9 cellular contexts compared by ENCODE assay signal in the genomic region with DNA sequence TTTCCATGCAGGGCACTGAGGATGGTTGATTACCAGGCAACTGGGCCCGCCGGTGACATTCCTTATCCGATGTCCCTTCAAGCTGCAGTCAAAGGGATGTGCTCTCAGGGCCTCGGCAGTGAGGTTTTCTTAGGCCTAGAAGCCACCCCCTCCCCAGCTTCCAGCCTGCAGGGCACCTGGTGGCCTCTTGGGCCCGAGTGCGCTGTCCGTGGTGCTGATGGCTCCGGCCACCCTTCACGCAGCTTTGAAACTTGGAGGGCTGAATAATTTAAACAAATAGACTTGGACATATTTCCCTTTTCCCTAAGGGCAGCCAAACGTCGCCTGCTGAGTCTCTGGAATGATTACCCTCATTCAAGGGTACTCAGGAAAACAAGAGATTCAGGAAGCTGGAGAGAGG. TPM values are rescaled to one million over a fixed set of nuclear protein-coding genes. Genes with fewer than 3 reads are reported as not detected.
A peak's percentile ranks its signal among the peaks of the same experiment; 100 is the strongest.
DNase-seq lines count a peak whose midpoint lies in the region; ATAC-seq, FAIRE-seq and TF ChIP-seq lines count a peak whose summit lies in the region.
"Had no signal": no experiment of that assay in that cellular context is flagged by ENCODE, and none has a peak within 500 bp of the region (broad histone marks: within the 10 kb centered on the region; RNA-seq: fewer than 3 reads in every experiment).

No MANE protein-coding gene starts in this region.

- TF ChIP-seq RAD21 in A549 (conservative IDR thresholded peaks at IDR 0.05 in 1 of 2, IDR thresholded peaks at IDR 0.05 in 1 of 2) = no peak

- H3K9me3 ChIP-seq in A549 = no peaks in the 10 kb centered on the region
- no peaks in the 10 kb centered on the region for H3K9me3 ChIP-seq in iPS-20b (ENCODE audit: insufficient read depth, low read depth, low read length)

- no peak for TF ChIP-seq EP300 in A549 (IDR thresholded peaks at IDR 0.05)

- H3K4me1 Mint-ChIP-seq in activated naive CD8-positive, alpha-beta T cell treated with anti-CD3 and anti-CD28 coated beads for 36 hours = peaks cover 12% of the 10 kb centered on the region

- peaks cover 63% of the 10 kb centered on the region for H3K27me3 Mint-ChIP-seq in activated naive CD8-positive, alpha-beta T cell treated with anti-CD3 and anti-CD28 coated beads for 36 hours

- FAIRE-seq in A549 (lab: Jason Lieb, UNC) (no peak), GM12891 (lab: Jason Lieb, UNC) (no peak)

- no peak overlapping the region for H3K4me2 ChIP-seq in A549

- H3K27ac ChIP-seq in A549 (no peak overlapping the region), iPS-20b (ENCODE audit: low read length) (no peak overlapping the region)

- H3K36me3 Mint-ChIP-seq in activated naive CD8-positive, alpha-beta T cell treated with anti-CD3 and anti-CD28 coated beads for 36 hours = no peaks in the 10 kb centered on the region
- H3K36me3 Mint-ChIP-seq: activated naive CD4-positive, alpha-beta T cell treated with anti-CD3 and anti-CD28 coated beads, Interleukin-2, amount 50 U/mL, for 72 hours had no signal

- H3K9me3 Mint-ChIP-seq in activated naive CD8-positive, alpha-beta T cell treated with anti-CD3 and anti-CD28 coated beads for 36 hours = no peaks in the 10 kb centered on the region
- H3K9me3 Mint-ChIP-seq: activated naive CD4-positive, alpha-beta T cell treated with anti-CD3 and anti-CD28 coated beads, Interleukin-2, amount 50 U/mL, for 72 hours had no signal

- DNase-seq in A549 (ENCODE audit: low read depth in 1 of 2, low spot score in 1 of 2) (peak; percentile 35 to 39), GM12891 (ENCODE audit: insufficient read length, low spot score) (peak; percentile 63), NCI-H2227 (lab: John Stamatoyannopoulos, UW; ENCODE audit: unreplicated experiment) (peak; percentile 71), GF-D8 (lab: John Stamatoyannopoulos, UW) (no peak)
- DNase-seq in activated naive CD8-positive, alpha-beta T cell treated with anti-CD3 and anti-CD28 coated beads for 36 hours = peak; percentile 34
- DNase-seq in stimulated activated naive CD8-positive, alpha-beta T cell treated with anti-CD3 and anti-CD28 coated beads, Interleukin-15, Interleukin-2, amounts not matched to agents 100 U/mL and 50 U/mL, for 24 hours = peak; percentile 57

- POLR2A ChIA-PET in A549 (lab: Yijun Ruan, JAX) = no interaction called here

- 6% methylated on average over 11 of the region's 11 CpGs for WGBS in A549 (ENCODE audit: missing lambda C conversion rate)

- H3K27ac Mint-ChIP-seq in activated naive CD8-positive, alpha-beta T cell treated with anti-CD3 and anti-CD28 coated beads for 36 hours = no peak overlapping the region
- H3K27ac Mint-ChIP-seq: activated naive CD4-positive, alpha-beta T cell treated with anti-CD3 and anti-CD28 coated beads, Interleukin-2, amount 50 U/mL, for 72 hours had no signal

- CTCF ChIA-PET in A549 (lab: Yijun Ruan, JAX) = interaction anchor here (1.3 to 1.8 kb wide), 4 partner anchors 12 to 43 kb away, joined by 3 to 6 read pairs (median 4); no protein-coding TSS in a partner anchor

- H3K27me3 ChIP-seq in iPS-20b (ENCODE audit: insufficient read depth, low read length) = no peaks in the 10 kb centered on the region

- ATAC-seq in A549 (peak; percentile 62 to 73; a peak in 3 of 6 replicates), GM18907 (IDR thresholded peaks at IDR 0.05; ENCODE audit: unreplicated experiment) (no peak)
- ATAC-seq in stimulated activated naive CD8-positive, alpha-beta T cell treated with anti-CD3 and anti-CD28 coated beads, Interleukin-15, Interleukin-2, amounts not matched to agents 100 U/mL and 50 U/mL, for 24 hours = no peak
- ATAC-seq: activated naive CD4-positive, alpha-beta T cell treated with anti-CD3 and anti-CD28 coated beads, Interleukin-2, amount 50 U/mL, for 72 hours had no signal

- TF ChIP-seq CTCF in A549 (IDR thresholded peaks at IDR 0.05) = no peak

- TF ChIP-seq POLR2A in A549 (IDR thresholded peaks at IDR 0.05; ENCODE audit: low read length) = no peak
- no peak for TF ChIP-seq POLR2A in GM12891 (IDR thresholded peaks at IDR 0.05; ENCODE audit: low read depth, low read length)

- H3K4me1 ChIP-seq in A549 (no peaks in the 10 kb centered on the region), iPS-20b (ENCODE audit: insufficient read depth, low read length) (peaks cover 42% of the 10 kb centered on the region)

- H3K36me3 ChIP-seq in iPS-20b (ENCODE audit: insufficient read depth, low read depth, low read length) = no peaks in the 10 kb centered on the region

- peak overlapping the region; percentile 24; the same call in 1 of the 2 replicates for H3K9ac ChIP-seq in iPS-20b (ENCODE audit: low read depth, low read length)

- H3K4me3 Mint-ChIP-seq in activated naive CD8-positive, alpha-beta T cell treated with anti-CD3 and anti-CD28 coated beads for 36 hours = no peak overlapping the region

- H3K4me3 ChIP-seq in A549 = no peak overlapping the region
- H3K4me3 ChIP-seq in iPS-20b (ENCODE audit: low read length) = peak overlapping the region; percentile 3; the same call in 1 of the 2 replicates

TF ChIP-seq in A549, 52 proteins besides CTCF, POLR2A, EP300 and RAD21 (continues in another document):
- TF ChIP-seq ZNF302 (CRISPR knock-in tag; IDR thresholded peaks at IDR 0.05) (no peak), JUNB (IDR thresholded peaks at IDR 0.05) (no peak), KDM5A (IDR thresholded peaks at IDR 0.05) (no peak), POLR2AphosphoS2 (conservative IDR thresholded peaks at IDR 0.05; ENCODE audit: low read length) (no peak)

TF ChIP-seq in GM12891, 5 proteins besides CTCF, POLR2A, EP300 and RAD21:
- TF ChIP-seq SPI1 (IDR thresholded peaks at IDR 0.05; ENCODE audit: low read depth, low read length) = no peak

RNA-seq across cellular contexts. Expression of a gene that starts 8.9 kb away (rescaled TPM):
- polyA plus RNA-seq in A549 (2011; rRNA removed) (not detected in 2 replicates), A549 (2017; fragmentation: RNase III; extraction: RNeasy Plus Mini Kit Qiagen cat#74134 plus additional on column Dnase treatment) (not detected in 3 replicates)
- polyA plus RNA-seq in A549 (2012; cell fraction: cytosol; rRNA removed) = not detected in 2 replicates
- not detected in 2 replicates for polyA plus RNA-seq in A549 (2012; cell fraction: nucleus; rRNA removed)
- polyA minus RNA-seq in A549 (2011; rRNA and poly(A)+ RNA removed) = not detected in 2 replicates
- not detected for polyA plus RNA-seq in GM12891 (2012; ENCODE audit: low read depth, missing spikeins)
- not detected for total RNA-seq in activated naive CD8-positive, alpha-beta T cell treated with anti-CD3 and anti-CD28 coated beads for 36 hours
- total RNA-seq: activated naive CD4-positive, alpha-beta T cell treated with anti-CD3 and anti-CD28 coated beads, Interleukin-2, amount 50 U/mL, for 72 hours had no signal

RNA-seq across cellular contexts. Expression of a gene that starts 23.7 kb away (rescaled TPM):
- polyA plus RNA-seq in A549 (2011; rRNA removed) (43.2 and 53.0 TPM in 2 replicates), A549 (2017; fragmentation: RNase III; extraction: RNeasy Plus Mini Kit Qiagen cat#74134 plus additional on column Dnase treatment) (44.1 to 48.8 TPM (median 48.3 TPM) in 3 replicates)
- 32.8 and 35.7 TPM in 2 replicates for polyA plus RNA-seq in A549 (2012; cell fraction: cytosol; rRNA removed)
- polyA plus RNA-seq in A549 (2012; cell fraction: nucleus; rRNA removed) = 64.8 and 72.6 TPM in 2 replicates
- 40.6 and 49.4 TPM in 2 replicates for polyA minus RNA-seq in A549 (2011; rRNA and poly(A)+ RNA removed)
- polyA plus RNA-seq in GM12891 (2012; ENCODE audit: low read depth, missing spikeins) = 20.9 TPM
- total RNA-seq in activated naive CD8-positive, alpha-beta T cell treated with anti-CD3 and anti-CD28 coated beads for 36 hours = 10 to 100 TPM; 33.1 to 38.8 TPM

Comparison
In these comparisons a context has a peak if more than half of its experiments do, and no peak if none do; other contexts are left out.
1. ATAC-seq: peak in A549 (2 of 2); none in stimulated activated naive CD8-positive, alpha-beta T cell treated with anti-CD3 and anti-CD28 coated beads, Interleukin-15, Interleukin-2, amounts not matched to agents 100 U/mL and 50 U/mL, for 24 hours (single experiment) and GM18907 (single experiment).